Comparison of ENCODE assay signal across 26 cellular contexts in genomic region chr3:74302274-74302673, GRCh38.
"Had no signal": no experiment of that assay in that cellular context is flagged by ENCODE, and none has a peak within 500 bp of the region (broad histone marks: within the 10 kb centered on the region; RNA-seq: fewer than 3 reads in every experiment).

No MANE protein-coding gene starts in this region.

- ATAC-seq: HepG2, Panc1, PC-3, T-cell had no signal

- DNase-seq: IMR-90; Karpas-422; KG1; MG63; NCI-H1092 treated with DMSO at 0.1 percent for 48 hours; NCI-H1417 treated with DMSO at 0.1 percent for 48 hours; NCI-H146; NCI-H1694 treated with DMSO at 0.1 percent for 48 hours; NCI-H1930; NCI-H2081; NCI-H2107; NCI-H2171 treated with DMSO at 0.1 percent for 48 hours; NCI-H345; NCI-H446 treated with DMSO at 0.1 percent for 48 hours; NCI-H510A treated with DMSO at 0.1 percent for 48 hours; NCI-H526; NCI-H748 treated with DMSO at 0.1 percent for 48 hours; NK-92 treated with Interleukin-12 subunit alpha and Interleukin-12 subunit beta, amount 100 ng/mL, for 24 hours; PC-3; SHP77 treated with DMSO at 0.1 percent for 48 hours; SW 1271; T-cell had no signal

- H3K4me3 ChIP-seq: MG63, SJCRH30 had no signal

- H3K27me3 ChIP-seq: MG63, SJCRH30 had no signal

- H3K4me1 ChIP-seq: SJCRH30 had no signal

- H3K27ac ChIP-seq: RWPE1, SJCRH30 had no signal

- H3K36me3 ChIP-seq: MG63, SJCRH30 had no signal

- H3K9me3 ChIP-seq: MG63, SJCRH30 had no signal
